1 cellular context compared by ENCODE assay signal in the genomic region with DNA sequence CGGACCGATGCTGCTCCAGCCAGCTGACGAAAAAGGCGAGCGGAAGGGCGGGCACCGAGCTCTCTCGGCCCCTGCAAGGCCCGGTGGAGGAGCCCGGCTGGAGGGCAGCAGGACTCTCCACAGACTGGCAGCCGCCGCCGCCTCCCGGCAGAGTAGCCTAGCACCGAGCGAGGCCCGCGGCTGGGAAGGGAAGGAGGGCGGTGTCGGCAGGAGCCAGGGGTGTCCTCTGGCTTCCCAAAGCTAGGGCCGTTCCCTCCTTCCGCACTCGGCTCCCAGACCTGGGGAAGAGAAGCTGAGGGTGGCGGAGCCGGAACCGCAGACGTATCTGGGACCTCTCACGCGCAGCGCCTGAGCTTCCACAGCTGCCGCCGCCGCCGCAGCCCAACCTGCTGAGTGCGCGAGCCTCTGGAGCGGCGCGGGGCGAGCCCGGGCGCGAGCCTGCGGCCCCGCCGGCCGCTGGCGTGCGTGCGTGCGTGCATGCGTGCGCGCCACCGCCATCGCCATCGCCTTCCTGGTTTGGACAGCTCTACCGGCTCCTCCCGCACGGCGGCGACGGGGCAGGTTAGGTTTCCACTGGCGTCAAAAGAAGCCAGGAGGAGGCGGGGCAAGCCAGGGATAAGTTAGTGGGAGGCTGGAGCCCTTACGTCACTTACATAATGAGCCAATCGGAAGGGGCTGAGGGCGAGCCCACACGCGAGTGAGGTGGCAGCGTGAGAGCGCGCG.
TF ChIP-seq lines count a peak whose summit lies in the region.

RAB6A (minus strand) TSS at position 395 of the 723 bp plus-strand sequence. CDS start 439 bp downstream, outside the sequence.

TF ChIP-seq in K562, 482 proteins besides CTCF, POLR2A, EP300 and RAD21 (continued from another document and continues in another):
- TF ChIP-seq CREB3 (tag; conservative IDR thresholded peaks at IDR 0.05; ENCODE audit: low read depth): no peak
- no peak for TF ChIP-seq SMARCC2 (IDR thresholded peaks at IDR 0.05; ENCODE audit: low read depth)
- no peak for TF ChIP-seq NFIC (IDR thresholded peaks at IDR 0.05)
- TF ChIP-seq FUS (optimal IDR thresholded peaks at IDR 0.05; ENCODE audit: low read depth, low read length): no peak
- TF ChIP-seq, protein P1, sequence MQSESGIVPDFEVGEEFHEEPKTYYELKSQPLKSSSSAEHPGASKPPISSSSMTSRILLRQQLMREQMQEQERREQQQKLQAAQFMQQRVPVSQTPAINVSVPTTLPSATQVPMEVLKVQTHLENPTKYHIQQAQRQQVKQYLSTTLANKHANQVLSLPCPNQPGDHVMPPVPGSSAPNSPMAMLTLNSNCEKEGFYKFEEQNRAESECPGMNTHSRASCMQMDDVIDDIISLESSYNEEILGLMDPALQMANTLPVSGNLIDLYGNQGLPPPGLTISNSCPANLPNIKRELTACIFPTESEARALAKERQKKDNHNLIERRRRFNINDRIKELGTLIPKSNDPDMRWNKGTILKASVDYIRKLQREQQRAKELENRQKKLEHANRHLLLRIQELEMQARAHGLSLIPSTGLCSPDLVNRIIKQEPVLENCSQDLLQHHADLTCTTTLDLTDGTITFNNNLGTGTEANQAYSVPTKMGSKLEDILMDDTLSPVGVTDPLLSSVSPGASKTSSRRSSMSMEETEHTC (IDR thresholded peaks at IDR 0.05): no peak
- no peak for TF ChIP-seq ZNF778 (CRISPR knock-in tag; IDR thresholded peaks at IDR 0.05)
- 0 out of 2 replicates have a peak, but pooled peaks have one; percentile 26 for TF ChIP-seq FOXP1 (CRISPR knock-in tag; IDR thresholded peaks at IDR 0.05)
- no peak for TF ChIP-seq NCOA2 (IDR thresholded peaks at IDR 0.05; ENCODE audit: partially characterized antibody in 2 of 2)
- TF ChIP-seq ZBTB12 (CRISPR knock-in tag; IDR thresholded peaks at IDR 0.05): peak; percentile 84
- TF ChIP-seq RBM25 (IDR thresholded peaks at IDR 0.05; ENCODE audit: low read depth, low read length, severe bottlenecking): no peak
- no peak for TF ChIP-seq ZNF668 (CRISPR knock-in tag; IDR thresholded peaks at IDR 0.05)
- TF ChIP-seq TRIM24 (IDR thresholded peaks at IDR 0.05): no peak
- no peak for TF ChIP-seq TFAM (CRISPR knock-in tag; conservative IDR thresholded peaks at IDR 0.05)
- no peak; the same call in 1 of the 2 replicates for TF ChIP-seq E2F4 (CRISPR knock-in tag; IDR thresholded peaks at IDR 0.05; ENCODE audit: low read depth)
- peak; percentile 22; the same call in 1 of the 2 replicates for TF ChIP-seq NKRF (IDR thresholded peaks at IDR 0.05; ENCODE audit: borderline replicate concordance)
- no peak for TF ChIP-seq ZZZ3 (IDR thresholded peaks at IDR 0.05)
- TF ChIP-seq RBM34 (IDR thresholded peaks at IDR 0.05; ENCODE audit: borderline replicate concordance, insufficient read depth, low read length): no peak
- no peak for TF ChIP-seq KAT8 (IDR thresholded peaks at IDR 0.05; ENCODE audit: low read depth)
- TF ChIP-seq ZNF507 (tag; conservative IDR thresholded peaks at IDR 0.05): no peak
- no peak for TF ChIP-seq ZBTB8A (IDR thresholded peaks at IDR 0.05; ENCODE audit: partially characterized antibody)
- TF ChIP-seq, protein P2, sequence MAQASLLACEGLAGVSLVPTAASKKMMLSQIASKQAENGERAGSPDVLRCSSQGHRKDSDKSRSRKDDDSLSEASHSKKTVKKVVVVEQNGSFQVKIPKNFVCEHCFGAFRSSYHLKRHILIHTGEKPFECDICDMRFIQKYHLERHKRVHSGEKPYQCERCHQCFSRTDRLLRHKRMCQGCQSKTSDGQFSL (CRISPR knock-in tag; IDR thresholded peaks at IDR 0.05): no peak
- TF ChIP-seq, protein P2 (tag; IDR thresholded peaks at IDR 0.05): no peak
- TF ChIP-seq ZNF239 (CRISPR knock-in tag; IDR thresholded peaks at IDR 0.05): no peak
- TF ChIP-seq MED1 (CRISPR knock-in tag; IDR thresholded peaks at IDR 0.05; ENCODE audit: borderline replicate concordance): no peak; the same call in 1 of the 2 replicates
- peak; percentile 59; the same call in 1 of the 2 replicates for TF ChIP-seq ZNF584 (CRISPR knock-in tag; IDR thresholded peaks at IDR 0.05; ENCODE audit: low read depth)
- no peak; the same call in 1 of the 2 replicates for TF ChIP-seq FOXK1 (CRISPR knock-in tag; IDR thresholded peaks at IDR 0.05; ENCODE audit: borderline replicate concordance)
- no peak for TF ChIP-seq CC2D1A (IDR thresholded peaks at IDR 0.05)
- no peak for TF ChIP-seq SMARCB1 (IDR thresholded peaks at IDR 0.05; ENCODE audit: insufficient read length, low read depth)
- TF ChIP-seq REST (CRISPR knock-in tag; IDR thresholded peaks at IDR 0.05; ENCODE audit: low read depth): peak; percentile 80
- no peak for TF ChIP-seq IFI16 (CRISPR knock-in tag; IDR thresholded peaks at IDR 0.05)
- TF ChIP-seq MYC (IDR thresholded peaks at IDR 0.05; ENCODE audit: low read depth, low read length): no peak; the same call in none of the 2 replicates
- no peak for TF ChIP-seq MYC (CRISPR knock-in tag; IDR thresholded peaks at IDR 0.05; ENCODE audit: borderline replicate concordance, low read depth)
- no peak for TF ChIP-seq PCBP2 (IDR thresholded peaks at IDR 0.05; ENCODE audit: low read depth, low read length, poor library complexity, severe bottlenecking)
- TF ChIP-seq HDAC8 (tag; IDR thresholded peaks at IDR 0.05): 0 out of 2 replicates have a peak, but pooled peaks have one; percentile 38
- no peak for TF ChIP-seq MCM3 (IDR thresholded peaks at IDR 0.05)
- TF ChIP-seq PHTF2 (CRISPR knock-in tag; IDR thresholded peaks at IDR 0.05): no peak
- TF ChIP-seq ZNF444 (CRISPR knock-in tag; IDR thresholded peaks at IDR 0.05): no peak
- TF ChIP-seq MCM7 (IDR thresholded peaks at IDR 0.05): no peak
- no peak for TF ChIP-seq U2AF1 (optimal IDR thresholded peaks at IDR 0.05; ENCODE audit: low read depth, low read length)
- TF ChIP-seq, protein P3, sequence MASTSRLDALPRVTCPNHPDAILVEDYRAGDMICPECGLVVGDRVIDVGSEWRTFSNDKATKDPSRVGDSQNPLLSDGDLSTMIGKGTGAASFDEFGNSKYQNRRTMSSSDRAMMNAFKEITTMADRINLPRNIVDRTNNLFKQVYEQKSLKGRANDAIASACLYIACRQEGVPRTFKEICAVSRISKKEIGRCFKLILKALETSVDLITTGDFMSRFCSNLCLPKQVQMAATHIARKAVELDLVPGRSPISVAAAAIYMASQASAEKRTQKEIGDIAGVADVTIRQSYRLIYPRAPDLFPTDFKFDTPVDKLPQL (IDR thresholded peaks at IDR 0.05; ENCODE audit: extremely low read depth, insufficient read length): no peak
- TF ChIP-seq ZSCAN29 (IDR thresholded peaks at IDR 0.05): no peak
- TF ChIP-seq, protein P4, sequence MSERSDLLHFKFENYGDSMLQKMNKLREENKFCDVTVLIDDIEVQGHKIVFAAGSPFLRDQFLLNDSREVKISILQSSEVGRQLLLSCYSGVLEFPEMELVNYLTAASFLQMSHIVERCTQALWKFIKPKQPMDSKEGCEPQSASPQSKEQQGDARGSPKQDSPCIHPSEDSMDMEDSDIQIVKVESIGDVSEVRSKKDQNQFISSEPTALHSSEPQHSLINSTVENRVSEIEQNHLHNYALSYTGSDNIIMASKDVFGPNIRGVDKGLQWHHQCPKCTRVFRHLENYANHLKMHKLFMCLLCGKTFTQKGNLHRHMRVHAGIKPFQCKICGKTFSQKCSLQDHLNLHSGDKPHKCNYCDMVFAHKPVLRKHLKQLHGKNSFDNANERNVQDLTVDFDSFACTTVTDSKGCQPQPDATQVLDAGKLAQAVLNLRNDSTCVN (CRISPR knock-in tag; IDR thresholded peaks at IDR 0.05): no peak
- TF ChIP-seq, protein P5, sequence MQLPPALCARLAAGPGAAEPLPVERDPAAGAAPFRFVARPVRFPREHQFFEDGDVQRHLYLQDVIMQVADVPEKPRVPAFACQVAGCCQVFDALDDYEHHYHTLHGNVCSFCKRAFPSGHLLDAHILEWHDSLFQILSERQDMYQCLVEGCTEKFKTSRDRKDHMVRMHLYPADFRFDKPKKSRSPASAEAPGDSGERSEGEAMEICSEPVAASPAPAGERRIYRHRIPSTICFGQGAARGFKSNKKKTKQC (CRISPR knock-in tag; IDR thresholded peaks at IDR 0.05): no peak
- no peak for TF ChIP-seq ZNF280A (IDR thresholded peaks at IDR 0.05; ENCODE audit: low read depth, partially characterized antibody)
- TF ChIP-seq POLR2AphosphoS2 (IDR thresholded peaks at IDR 0.05; ENCODE audit: low read length): no peak
- no peak for TF ChIP-seq KLF6 (CRISPR knock-in tag; IDR thresholded peaks at IDR 0.05; ENCODE audit: borderline replicate concordance)
- TF ChIP-seq SIRT6 (IDR thresholded peaks at IDR 0.05; ENCODE audit: low read depth, low read length): no peak
- TF ChIP-seq ZNF143 (CRISPR knock-in tag; IDR thresholded peaks at IDR 0.05): no peak
- TF ChIP-seq TEAD4 (IDR thresholded peaks at IDR 0.05; ENCODE audit: low read length): peak; percentile 31
- no peak for TF ChIP-seq TEAD4 (CRISPR knock-in tag; IDR thresholded peaks at IDR 0.05; ENCODE audit: borderline replicate concordance)
